In genomic region chr5:150846301-150846650, GRCh38 we compare ENCODE assay signal across 14 cellular contexts. TPM values are rescaled to one million over a fixed set of nuclear protein-coding genes. Genes with fewer than 3 reads are reported as not detected.
A peak's percentile ranks its signal among the peaks of the same experiment; 100 is the strongest.
DNase-seq lines count a peak whose midpoint lies in the region; ATAC-seq and TF ChIP-seq lines count a peak whose summit lies in the region.
"Not testable (repeated sequence)": the region's sequence is repeated elsewhere in the genome, so short reads cannot be mapped to it uniquely, and the experiment has no call there.
"Had no signal": no experiment of that assay in that cellular context is flagged by ENCODE, and none has a peak within 500 bp of the region (broad histone marks: within the 10 kb centered on the region; RNA-seq: fewer than 3 reads in every experiment).

TSS of gene IRGM (plus strand) at chr5:150846521. CDS start at chr5:150848124, 1,603 bp downstream.

- not testable (repeated sequence) for BruUV-seq in PC-3 (replicated peaks; lab: Mats Ljungman, UMichigan)

- H3K18ac ChIP-seq in H9 (ENCODE audit: insufficient read length, low read depth, low read length), result peak within 1 kb of the TSS; percentile 28

- H4K20me1 ChIP-seq in H9 (ENCODE audit: control insufficient read depth, insufficient read depth, insufficient read length); PC-3 (ENCODE audit: low read length): not testable (repeated sequence)

- peak within 1 kb of the TSS; percentile 77 to 93 for H3K4me3 Mint-ChIP-seq in CD14-positive monocyte
- H3K4me3 Mint-ChIP-seq in H9, result not testable (repeated sequence)
- H3K4me3 Mint-ChIP-seq in activated CD4-positive, alpha-beta T cell treated with anti-CD3 and anti-CD28 coated beads for 36 hours, result peak within 1 kb of the TSS; percentile 67
- H3K4me3 Mint-ChIP-seq in activated T-helper 17 cell treated with anti-CD3 and anti-CD28 coated beads, Interleukin-2, amount 50 U/mL, for 72 hours, result peak within 1 kb of the TSS; percentile 77
- peak within 1 kb of the TSS; percentile 35 to 91 (median 86) for H3K4me3 Mint-ChIP-seq in naive B cell
- H3K4me3 Mint-ChIP-seq in stimulated activated naive B cell treated with anti-CD40 and anti-IgM and Interleukin-4, amounts not matched to agents 10 μg/mL and 1 μg/mL and 100 μg/mL, for 72 hours, result peak within 1 kb of the TSS; percentile 56 to 75

- peak within 1 kb of the TSS in 6 of 7 donors; percentile 10 to 73 (median 54) for H3K27ac Mint-ChIP-seq in CD14-positive monocyte
- H3K27ac Mint-ChIP-seq in H9; stimulated activated naive B cell treated with anti-CD40 and anti-IgM and Interleukin-4, amounts not matched to agents 10 μg/mL and 1 μg/mL and 100 μg/mL, for 72 hours: not testable (repeated sequence)
- peak within 1 kb of the TSS; percentile 93 for H3K27ac Mint-ChIP-seq in activated CD4-positive, alpha-beta T cell treated with anti-CD3 and anti-CD28 coated beads for 36 hours
- peak within 1 kb of the TSS; percentile 51 for H3K27ac Mint-ChIP-seq in activated T-helper 17 cell treated with anti-CD3 and anti-CD28 coated beads, Interleukin-2, amount 50 U/mL, for 72 hours
- H3K27ac Mint-ChIP-seq in naive B cell, result peak within 1 kb of the TSS in 2 of 6 donors; percentile 11 to 66

- H4K5ac ChIP-seq in H9 (ENCODE audit: insufficient read length, low read depth, low read length), result not testable (repeated sequence)

- H3K23ac ChIP-seq in H9 (ENCODE audit: insufficient read length, low read depth, low read length), result not testable (repeated sequence)

- H3K14ac ChIP-seq in H9 (ENCODE audit: insufficient read depth, low read length), result not testable (repeated sequence)

- H3T11ph ChIP-seq in H9 (ENCODE audit: low read length), result not testable (repeated sequence)

- not testable (repeated sequence) for H2BK20ac ChIP-seq in H9 (ENCODE audit: low read depth, low read length, poor library complexity, severe bottlenecking)

- not testable (repeated sequence) for H4K8ac ChIP-seq in H9 (replicated peaks; ENCODE audit: insufficient read length, low read depth, low read length)

- not testable (repeated sequence) for H3K36me3 Mint-ChIP-seq in CD14-positive monocyte; H9 (ENCODE audit: insufficient read depth in 1 of 3, low read depth in 3 of 3); activated CD4-positive, alpha-beta T cell treated with anti-CD3 and anti-CD28 coated beads for 36 hours (ENCODE audit: low read depth); activated T-helper 17 cell treated with anti-CD3 and anti-CD28 coated beads, Interleukin-2, amount 50 U/mL, for 72 hours (ENCODE audit: low read depth); naive B cell; stimulated activated naive B cell treated with anti-CD40 and anti-IgM and Interleukin-4, amounts not matched to agents 10 μg/mL and 1 μg/mL and 100 μg/mL, for 72 hours

- H3K9me3 Mint-ChIP-seq in CD14-positive monocyte, result peaks cover 2 to 11% (median 5%) of the 10 kb centered on the region in 7 donors
- H3K9me3 Mint-ChIP-seq in H9; activated CD4-positive, alpha-beta T cell treated with anti-CD3 and anti-CD28 coated beads for 36 hours (ENCODE audit: low read depth); activated T-helper 17 cell treated with anti-CD3 and anti-CD28 coated beads, Interleukin-2, amount 50 U/mL, for 72 hours; naive B cell; stimulated activated naive B cell treated with anti-CD40 and anti-IgM and Interleukin-4, amounts not matched to agents 10 μg/mL and 1 μg/mL and 100 μg/mL, for 72 hours: not testable (repeated sequence)

- H3K27ac ChIP-seq in H9 (ENCODE audit: insufficient read length, low read depth, low read length); PC-3 (ENCODE audit: low read length): not testable (repeated sequence)

- not testable (repeated sequence) for H2BK5ac ChIP-seq in H9 (ENCODE audit: insufficient read length, low read length)

- not testable (repeated sequence) for H3K79me1 ChIP-seq in H9 (ENCODE audit: insufficient read depth, low read depth, low read length, poor library complexity, severe bottlenecking)

- H3K9me2 ChIP-seq in PC-3 (replicated peaks; ENCODE audit: low read length), result not testable (repeated sequence)

- H2AK5ac ChIP-seq in H9 (ENCODE audit: insufficient read length, low read length), result not testable (repeated sequence)

- TF ChIP-seq CTCF in CD14-positive monocyte (IDR thresholded peaks at IDR 0.05); H9 (conservative IDR thresholded peaks at IDR 0.05); PC-3 (conservative IDR thresholded peaks at IDR 0.05; ENCODE audit: low read depth, low read length): not testable (repeated sequence)

- H2AFZ ChIP-seq in H9 (ENCODE audit: low read length), result peak within 1 kb of the TSS; percentile 66
- H2AFZ ChIP-seq in PC-3 (ENCODE audit: low read length), result peak within 1 kb of the TSS; percentile 36; the same call in 1 of the 2 replicates

- not testable (repeated sequence) for H3K9ac ChIP-seq in H9 (ENCODE audit: extremely low read depth, insufficient read length, low read length); PC-3 (ENCODE audit: low read length)

- not testable (repeated sequence) for H2BK12ac ChIP-seq in H9 (ENCODE audit: insufficient read length, low read depth, low read length)

- WGBS in H9 (ENCODE audit: extremely low coverage, insufficient read length, low lambda C conversion rate), result no CpG with 5 or more reads among the region's 3 CpGs

- H3K79me2 ChIP-seq in H9 (ENCODE audit: insufficient read depth, low read length); PC-3 (ENCODE audit: low read length): not testable (repeated sequence)

- H2BK120ac ChIP-seq in H9 (ENCODE audit: low read depth, low read length, poor library complexity, severe bottlenecking), result not testable (repeated sequence)

- H3K9me3 ChIP-seq in H9 (ENCODE audit: control insufficient read depth, low read depth, low read length); PC-3 (ENCODE audit: low read length): not testable (repeated sequence)

- not testable (repeated sequence) for H3K36me3 ChIP-seq in PC-3 (ENCODE audit: low read depth, low read length)

- H4K91ac ChIP-seq in H9 (ENCODE audit: insufficient read length, low read depth, low read length), result not testable (repeated sequence)

- not testable (repeated sequence) for H3K56ac ChIP-seq in H9 (ENCODE audit: insufficient read length, low read depth, low read length)

- H3K4me1 Mint-ChIP-seq in CD14-positive monocyte (peaks cover 15% of the 10 kb centered on the region), naive B cell (peaks cover 3 to 19% (median 19%) of the 10 kb centered on the region in 3 donors)
- H3K4me1 Mint-ChIP-seq in H9, result not testable (repeated sequence)
- H3K4me1 Mint-ChIP-seq in activated CD4-positive, alpha-beta T cell treated with anti-CD3 and anti-CD28 coated beads for 36 hours, result peaks cover 22% of the 10 kb centered on the region
- H3K4me1 Mint-ChIP-seq in activated T-helper 17 cell treated with anti-CD3 and anti-CD28 coated beads, Interleukin-2, amount 50 U/mL, for 72 hours, result peaks cover 15% of the 10 kb centered on the region
- peaks cover 4 to 18% of the 10 kb centered on the region in 2 donors for H3K4me1 Mint-ChIP-seq in stimulated activated naive B cell treated with anti-CD40 and anti-IgM and Interleukin-4, amounts not matched to agents 10 μg/mL and 1 μg/mL and 100 μg/mL, for 72 hours

- H3K4me3 ChIP-seq in PC-3 (ENCODE audit: low read length), result not testable (repeated sequence)

- not testable (repeated sequence) for H2BK15ac ChIP-seq in H9 (ENCODE audit: low read depth, low read length)

- not testable (repeated sequence) for H3K4ac ChIP-seq in H9 (ENCODE audit: low read depth, low read length)

- DNase-seq in CD14-positive monocyte (ENCODE audit: low spot score); H9; PC-3; activated CD4-positive, alpha-beta T cell treated with anti-CD3 and anti-CD28 coated beads for 36 hours; stimulated activated naive B cell treated with anti-CD40 and anti-IgM and Interleukin-4, amounts not matched to agents 10 μg/mL and 1 μg/mL and 100 μg/mL, for 72 hours: not testable (repeated sequence)
- peak; percentile 44 for DNase-seq in central memory CD4-positive, alpha-beta T cell
- peak; percentile 6 for DNase-seq in naive B cell

- not testable (repeated sequence) for H3F3A ChIP-seq in PC-3 (ENCODE audit: low read length, unreplicated experiment)

- H3K23me2 ChIP-seq in H9 (ENCODE audit: insufficient read length, low read depth, low read length, poor library complexity, severe bottlenecking), result not testable (repeated sequence)

- CTCF ChIA-PET in PC-3 (lab: Charles Lee), result interaction anchor here (0.6 to 2.2 kb wide), 2 partner anchors 45 to 175 kb away, joined by 3 to 16 read pairs; no protein-coding TSS in a partner anchor
- CTCF ChIA-PET in activated CD4-positive, alpha-beta T cell treated with anti-CD3 and anti-CD28 coated beads for 36 hours (lab: Charles Lee), result interaction anchor here (0.6 to 3.5 kb wide), 45 partner anchors 8 to 515 kb away, joined by 3 to 45 read pairs (median 4); partner anchors contain the start of genes DCTN4, RBM22, RPS14 and SMIM3

- H3K4me1 ChIP-seq in H9 (ENCODE audit: insufficient read depth, low read length); PC-3 (ENCODE audit: insufficient read depth, low read length): not testable (repeated sequence)

- not testable (repeated sequence) for H3K27me3 Mint-ChIP-seq in CD14-positive monocyte (ENCODE audit: low read depth in 3 of 3); activated CD4-positive, alpha-beta T cell treated with anti-CD3 and anti-CD28 coated beads for 36 hours; activated T-helper 17 cell treated with anti-CD3 and anti-CD28 coated beads, Interleukin-2, amount 50 U/mL, for 72 hours; naive B cell; stimulated activated naive B cell treated with anti-CD40 and anti-IgM and Interleukin-4, amounts not matched to agents 10 μg/mL and 1 μg/mL and 100 μg/mL, for 72 hours
- H3K27me3 Mint-ChIP-seq in H9 (ENCODE audit: low read depth), result peaks cover 13% of the 10 kb centered on the region

- not testable (repeated sequence) for H3K4me2 ChIP-seq in H9 (ENCODE audit: insufficient read depth, insufficient read length, low read length); PC-3 (ENCODE audit: low read length)

- not testable (repeated sequence) for ATAC-seq in PC-3; activated T-helper 17 cell treated with anti-CD3 and anti-CD28 coated beads, Interleukin-2, amount 50 U/mL, for 72 hours (replicated peaks); stimulated activated naive B cell treated with anti-CD40 and anti-IgM and Interleukin-4, amounts not matched to agents 10 μg/mL and 1 μg/mL and 100 μg/mL, for 72 hours (replicated peaks)
- ATAC-seq in activated CD4-positive, alpha-beta T cell treated with anti-CD3 and anti-CD28 coated beads for 36 hours, result peak; percentile 11
- ATAC-seq in naive B cell (ENCODE audit: low read depth in 2 of 2), result peak in 1 of 2 donors; percentile 14

- intact Hi-C loops in CD14-positive monocyte (cut with micrococcal nuclease), result loop anchor here (2.0 kb wide), 2 partner anchors 281 to 285 kb away; no protein-coding TSS in a partner anchor
- intact Hi-C loops in PC-3 (cut with micrococcal nuclease), result loop anchor here (2.0 to 10.0 kb wide), 2 partner anchors 145 to 191 kb away; partner anchors contain the start of gene RBM22
- intact Hi-C loops in activated CD4-positive, alpha-beta T cell treated with anti-CD3 and anti-CD28 coated beads for 36 hours (cut with DNase I, micrococcal nuclease), result loop anchor here (1.0 to 5.0 kb wide), 7 partner anchors 55 to 387 kb away; no protein-coding TSS in a partner anchor

- not testable (repeated sequence) for H3K27me3 ChIP-seq in H9 (ENCODE audit: insufficient read depth, low read length); PC-3 (ENCODE audit: low read length)

- POLR2A ChIA-PET in PC-3 (lab: Charles Lee; ENCODE audit: unreplicated experiment), result not testable (repeated sequence)
- POLR2A ChIA-PET in activated CD4-positive, alpha-beta T cell treated with anti-CD3 and anti-CD28 coated beads for 36 hours (lab: Charles Lee), result interaction anchor here (0.9 to 2.7 kb wide), 8 partner anchors 41 to 145 kb away, joined by 3 to 20 read pairs (median 8); partner anchors contain the start of genes DCTN4, RBM22, SMIM3 and ZNF300

RNA-seq across cellular contexts. Expression of gene IRGM, which starts in this region (rescaled TPM):
- not detected for polyA plus RNA-seq in CD14-positive monocyte
- 0.13 and 0.37 TPM in 2 replicates for total RNA-seq in H9 (2021)
- not detected in 2 replicates for total RNA-seq in PC-3 (2014; rRNA removed)
- total RNA-seq in activated CD4-positive, alpha-beta T cell treated with anti-CD3 and anti-CD28 coated beads for 36 hours, result 1 to 10 TPM; 2.3 to 2.4 TPM
- total RNA-seq in activated T-helper 17 cell treated with anti-CD3 and anti-CD28 coated beads, Interleukin-2, amount 50 U/mL, for 72 hours, result 1 to 10 TPM; 1.4 TPM
- 1 to 10 TPM in 3 of 6 donors, under 1 TPM in 2, not detected in 1; 0.26 to 2.8 (median 1.1) TPM for polyA plus RNA-seq in naive B cell (ENCODE audit: low read depth in 6 of 6)
- total RNA-seq: dermis microvascular lymphatic vessel endothelial cell, gastrocnemius medialis, MCF 10A, psoas muscle, sigmoid colon had no signal
- polyA plus RNA-seq: psoas muscle, stomach had no signal
